In genomic region chr22:26556904-26557303, GRCh38 we compare ENCODE assay signal across 26 cellular contexts. TPM values are rescaled to one million over a fixed set of nuclear protein-coding genes. Genes with fewer than 3 reads are reported as not detected.
DNase-seq lines count a peak whose midpoint lies in the region; ATAC-seq, FAIRE-seq and TF ChIP-seq lines count a peak whose summit lies in the region.
"Had no signal": no experiment of that assay in that cellular context is flagged by ENCODE, and none has a peak within 500 bp of the region (broad histone marks: within the 10 kb centered on the region; RNA-seq: fewer than 3 reads in every experiment).

No MANE protein-coding gene starts in this region.

- TF ChIP-seq POLR2A in H1 (IDR thresholded peaks at IDR 0.05; ENCODE audit: control extremely low read depth in 1 of 2, low read depth in 2 of 2, low read length in 2 of 2) (no peak), right lobe of liver (IDR thresholded peaks at IDR 0.05) (peak; percentile 27), spleen (IDR thresholded peaks at IDR 0.05) (no peak)

- H3K9me2 ChIP-seq in OCI-LY1 (ENCODE audit: low read depth, low read length): no peaks in the 10 kb centered on the region

- no peaks in the 10 kb centered on the region for H3K23me2 ChIP-seq in H1 (ENCODE audit: low read depth, low read length)

- 0 out of 2 replicates have a peak overlapping the region, but pooled peaks have one; percentile 3 for H2BK5ac ChIP-seq in H1 (ENCODE audit: low read depth, low read length)

- FAIRE-seq in H1 (lab: Jason Lieb, UNC): no peak
- FAIRE-seq: H54, keratinocyte had no signal

- no peak overlapping the region for H2BK20ac ChIP-seq in H1 (ENCODE audit: low read length)

- H2BK15ac ChIP-seq in H1 (ENCODE audit: low read length): 0 out of 2 replicates have a peak overlapping the region, but pooled peaks have one; percentile 74

- no peak overlapping the region for H4K5ac ChIP-seq in H1 (ENCODE audit: insufficient read length, low read depth, low read length)

- H3K14ac ChIP-seq in H1 (ENCODE audit: insufficient read length): no peak overlapping the region

- no peak overlapping the region for H2AK5ac ChIP-seq in H1 (ENCODE audit: low read depth, low read length)

- POLR2A ChIA-PET in H1 (lab: Charles Lee; ENCODE audit: partially characterized antibody): interaction anchor here (0.7 to 2.0 kb wide), 4 partner anchors 12 to 73 kb away, joined by 3 to 4 read pairs (median 4); partner anchors contain the start of genes HPS4, SRRD and TPST2
- POLR2A ChIA-PET in CD4-positive, alpha-beta T cell (lab: Charles Lee): no interaction called here

- H3K23ac ChIP-seq in H1 (ENCODE audit: insufficient read length): no peak overlapping the region

- no peak overlapping the region for H3K4me3 Mint-ChIP-seq in CD4-positive, alpha-beta T cell
- H3K4me3 Mint-ChIP-seq: CD14-positive monocyte; T-helper 1 cell treated with Interleukin-12 subunit alpha and Interleukin-12 subunit beta and Interleukin-4 antibody, amounts not matched to agents 30 μg/mL and 1 μg/mL, for 36 hours had no signal

- H3K79me2 ChIP-seq in OCI-LY1 (ENCODE audit: insufficient read depth, low read length) (peaks cover 16% of the 10 kb centered on the region), H1 (ENCODE audit: control insufficient read depth in 1 of 2, insufficient read depth in 2 of 2, low read length in 2 of 2) (peaks cover 12 to 75% of the 10 kb centered on the region in 2 experiments)
- H3K79me2 ChIP-seq: parathyroid adenoma had no signal

- H3K36me3 Mint-ChIP-seq in CD4-positive, alpha-beta T cell (ENCODE audit: low read depth): no peaks in the 10 kb centered on the region

- H3K4me2 ChIP-seq in OCI-LY1 (ENCODE audit: low read length): no peak overlapping the region
- no peak overlapping the region for H3K4me2 ChIP-seq in H1 (ENCODE audit: insufficient read depth in 1 of 2, low read depth in 2 of 2, low read length in 2 of 2)

- H3K9ac ChIP-seq in OCI-LY1 (ENCODE audit: low read length) (no peak overlapping the region), H1 (replicated peaks in 1 of 4; ENCODE audit: extremely low read depth in 1 of 4, low read depth in 3 of 4, low read length in 3 of 4) (no peak overlapping the region)
- H3K9ac ChIP-seq: parathyroid adenoma had no signal

- H4K91ac ChIP-seq in H1 (replicated peaks; ENCODE audit: insufficient read length, low read length): no peak overlapping the region

- 0 out of 2 replicates have a peak, but pooled peaks cover 3% of the 10 kb centered on the region for H3F3A ChIP-seq in OCI-LY1 (ENCODE audit: insufficient read depth, low read length)

- H4K20me1 ChIP-seq in OCI-LY1 (ENCODE audit: insufficient read depth, low read length): no peaks in the 10 kb centered on the region
- H4K20me1 ChIP-seq in H1 (replicated peaks in 1 of 2; ENCODE audit: control insufficient read depth in 1 of 2, insufficient read depth in 2 of 2, low read length in 2 of 2): peaks cover 5 to 9% of the 10 kb centered on the region in 2 experiments

- intact Hi-C loops in right lobe of liver (cut with DNase I): no loop called here
- intact Hi-C loops in spleen (cut with DNase I; ENCODE audit: low total_unique reads): no loop called here
- intact Hi-C loops in CD4-positive, alpha-beta T cell (cut with DNase I, micrococcal nuclease): no loop called here

- peak; percentile 50 to 78 (median 64) for ATAC-seq in right lobe of liver
- ATAC-seq in CD4-positive, alpha-beta T cell (ENCODE audit: poor library complexity): no peak
- ATAC-seq in HG02981 (IDR thresholded peaks at IDR 0.05; ENCODE audit: unreplicated experiment): no peak

- no peaks in the 10 kb centered on the region for H3K9me3 Mint-ChIP-seq in CD4-positive, alpha-beta T cell
- H3K9me3 Mint-ChIP-seq: T-helper 1 cell treated with Interleukin-12 subunit alpha and Interleukin-12 subunit beta and Interleukin-4 antibody, amounts not matched to agents 30 μg/mL and 1 μg/mL, for 36 hours had no signal

- H3K27ac ChIP-seq in OCI-LY1 (ENCODE audit: low read depth, low read length, poor library complexity, severe bottlenecking): peak overlapping the region; percentile 94
- H3K27ac ChIP-seq in H1 (ENCODE audit: low read depth, low read length): no peak overlapping the region
- peak overlapping the region; percentile 41 to 95 (median 55) for H3K27ac ChIP-seq in right lobe of liver
- peak overlapping the region in 6 of 8 donors; percentile 37 to 70 (median 56) for H3K27ac ChIP-seq in spleen
- H3K27ac ChIP-seq in CD4-positive, alpha-beta T cell (ENCODE audit: low read depth, low read length): no peak overlapping the region
- H3K27ac ChIP-seq: parathyroid adenoma, Peyer's patch, sigmoid colon, suprapubic skin had no signal

- no peaks in the 10 kb centered on the region for H3K27me3 Mint-ChIP-seq in CD4-positive, alpha-beta T cell

- H3K4me1 Mint-ChIP-seq in CD4-positive, alpha-beta T cell (ENCODE audit: low read depth): peaks cover 4% of the 10 kb centered on the region

- H2BK120ac ChIP-seq in H1 (replicated peaks; ENCODE audit: low read depth, low read length): no peak overlapping the region

- H3K9me3 ChIP-seq in OCI-LY1 (ENCODE audit: low read length) (no peaks in the 10 kb centered on the region), H1 (ENCODE audit: insufficient read depth in 2 of 2, low read depth in 1 of 2, low read length in 1 of 2) (no peaks in the 10 kb centered on the region), right lobe of liver (no peaks in the 10 kb centered on the region), spleen (no peaks in the 10 kb centered on the region)
- H3K9me3 ChIP-seq in CD4-positive, alpha-beta T cell (ENCODE audit: control insufficient read depth, low read length): no peaks in the 10 kb centered on the region
- H3K9me3 ChIP-seq: Peyer's patch, sigmoid colon, suprapubic skin had no signal

- H3K4ac ChIP-seq in H1 (replicated peaks; ENCODE audit: insufficient read length, low read depth, low read length): no peak overlapping the region

- H3K4me3 ChIP-seq in OCI-LY1 (ENCODE audit: low read depth, low read length, poor library complexity, severe bottlenecking): no peak overlapping the region
- H3K4me3 ChIP-seq in H1 (ENCODE audit: extremely low read depth in 1 of 4, insufficient read depth in 2 of 4, low read depth in 3 of 4, low read length in 4 of 4): no peak overlapping the region
- no peak overlapping the region for H3K4me3 ChIP-seq in right lobe of liver
- H3K4me3 ChIP-seq in spleen: no peak overlapping the region
- H3K4me3 ChIP-seq: Peyer's patch, sigmoid colon, suprapubic skin had no signal

- WGBS in H1 (ENCODE audit: extremely low coverage in 1 of 2, insufficient coverage in 1 of 2, insufficient read length in 1 of 2, insufficient replicate concordance in 2 of 2, low coverage in 1 of 2, low lambda C conversion rate in 2 of 2, missing lambda C conversion rate in 1 of 2), 2 experiments: 89% methylated on average over 5 of the region's 5 CpGs; no CpG with 5 or more reads in 1 of the 2 experiments
- WGBS in right lobe of liver (ENCODE audit: insufficient coverage, low coverage, low lambda C conversion rate, missing lambda C conversion rate): 25% methylated on average over 2 of the region's 5 CpGs
- WGBS in spleen, 5 donors: 69 to 90% (median 82%) methylated on average over 5 of the region's 5 CpGs

- H3K56ac ChIP-seq in H1 (replicated peaks; ENCODE audit: insufficient read length, low read depth, low read length): no peak overlapping the region

- peak overlapping the region; percentile 49; the same call in 1 of the 2 replicates for H3K18ac ChIP-seq in H1 (ENCODE audit: extremely low read depth, low read length)

- CTCF ChIA-PET in H1 (lab: Charles Lee; ENCODE audit: partially characterized antibody): no interaction called here
- CTCF ChIA-PET in CD4-positive, alpha-beta T cell (lab: Charles Lee): no interaction called here

- peaks cover 19% of the 10 kb centered on the region for H3K79me1 ChIP-seq in H1 (ENCODE audit: low read depth, low read length)

- H3K27ac Mint-ChIP-seq in CD4-positive, alpha-beta T cell: no peak overlapping the region
- H3K27ac Mint-ChIP-seq: T-helper 1 cell treated with Interleukin-12 subunit alpha and Interleukin-12 subunit beta and Interleukin-4 antibody, amounts not matched to agents 30 μg/mL and 1 μg/mL, for 36 hours had no signal

- H4K8ac ChIP-seq in H1 (ENCODE audit: extremely low read depth, insufficient read depth, low read length): no peak overlapping the region

- H2AFZ ChIP-seq in OCI-LY1 (ENCODE audit: low read length): no peak overlapping the region
- H2AFZ ChIP-seq in H1 (ENCODE audit: low read length): no peak overlapping the region
- H2AFZ ChIP-seq: parathyroid adenoma had no signal

- H3K36me3 ChIP-seq in OCI-LY1 (ENCODE audit: insufficient read depth, low read length) (peaks cover 6% of the 10 kb centered on the region; the same call in 1 of the 2 replicates), H1 (ENCODE audit: control insufficient read depth in 2 of 4, insufficient read depth in 4 of 4, low read length in 3 of 4) (no peaks in the 10 kb centered on the region), right lobe of liver (no peaks in the 10 kb centered on the region), spleen (peaks cover 0 to 29% (median 0%) of the 10 kb centered on the region in 6 donors)
- H3K36me3 ChIP-seq: Peyer's patch, sigmoid colon, suprapubic skin had no signal

- peak overlapping the region; percentile 62; the same call in 1 of the 2 replicates for H2BK12ac ChIP-seq in H1 (ENCODE audit: low read depth, low read length)

- no peak for TF ChIP-seq RAD21 in H1 (IDR thresholded peaks at IDR 0.05 in 1 of 2, conservative IDR thresholded peaks at IDR 0.05 in 1 of 2; ENCODE audit: low read depth in 2 of 2, low read length in 2 of 2)

- H3K27me3 ChIP-seq in OCI-LY1 (ENCODE audit: insufficient read depth, low read length) (no peaks in the 10 kb centered on the region), H1 (replicated peaks in 1 of 4; ENCODE audit: control insufficient read depth in 3 of 4, extremely low read depth in 1 of 4, insufficient read depth in 3 of 4, low read length in 3 of 4) (no peaks in the 10 kb centered on the region), right lobe of liver (no peaks in the 10 kb centered on the region), spleen (replicated peaks in 1 of 7) (no peaks in the 10 kb centered on the region)
- H3K27me3 ChIP-seq in CD4-positive, alpha-beta T cell (ENCODE audit: control insufficient read depth, insufficient read depth, low read length): no peaks in the 10 kb centered on the region
- H3K27me3 ChIP-seq: Peyer's patch, sigmoid colon, suprapubic skin had no signal

- no peak for TF ChIP-seq EP300 in H1 (IDR thresholded peaks at IDR 0.05; ENCODE audit: borderline replicate concordance in 1 of 2, low read depth in 2 of 2, low read length in 2 of 2)

- TF ChIP-seq CTCF in OCI-LY1 (IDR thresholded peaks at IDR 0.05; ENCODE audit: low read length) (no peak), H1 (IDR thresholded peaks at IDR 0.05; ENCODE audit: control extremely low read depth in 1 of 3, insufficient read depth in 1 of 3, low read depth in 1 of 3, low read length in 3 of 3) (no peak), right lobe of liver (IDR thresholded peaks at IDR 0.05) (no peak), spleen (IDR thresholded peaks at IDR 0.05 in 8 of 11, conservative IDR thresholded peaks at IDR 0.05 in 3 of 11) (no peak)
- TF ChIP-seq CTCF in CD4-positive, alpha-beta T cell (IDR thresholded peaks at IDR 0.05): no peak

- peaks cover 65% of the 10 kb centered on the region for H3K4me1 ChIP-seq in OCI-LY1 (ENCODE audit: insufficient read depth, low read length, severe bottlenecking)
- peaks cover 22 to 39% (median 27%) of the 10 kb centered on the region in 4 experiments for H3K4me1 ChIP-seq in H1 (replicated peaks in 1 of 4; ENCODE audit: control insufficient read depth in 3 of 4, insufficient read depth in 4 of 4, low read length in 3 of 4)
- H3K4me1 ChIP-seq in right lobe of liver: peaks cover 0 to 91% (median 37%) of the 10 kb centered on the region in 4 donors
- peaks cover 0 to 94% (median 59%) of the 10 kb centered on the region in 6 donors for H3K4me1 ChIP-seq in spleen
- H3K4me1 ChIP-seq: parathyroid adenoma, Peyer's patch, sigmoid colon had no signal

- DNase-seq in H1 (ENCODE audit: low read depth in 1 of 2, low spot score in 2 of 2) (no peak), right lobe of liver (peak; percentile 80 to 93 (median 92)), spleen (no peak), GF-D8 (lab: John Stamatoyannopoulos, UW) (no peak)
- DNase-seq in CD4-positive, alpha-beta T cell: no peak
- DNase-seq in activated CD4-positive, alpha-beta T cell treated with anti-CD3 and anti-CD28 coated beads for 4 hours: no peak
- DNase-seq: activated CD8-positive, alpha-beta memory T cell treated with anti-CD3 and anti-CD28 coated beads, Interleukin-2, amount 50 U/mL, for 48 hours; activated gamma-delta T cell treated with Interleukin-2 at 50 U/mL for 16 hours; central memory CD4-positive, alpha-beta T cell; DMS 273 treated with DMSO at 0.1 percent for 48 hours; erythroblast; foreskin melanocyte; MM.1S; NCI-H1436 treated with DMSO at 0.1 percent for 48 hours; NCI-H510A treated with DMSO at 0.1 percent for 48 hours; NK-92 treated with Interleukin-12 subunit alpha and Interleukin-12 subunit beta, amount 100 ng/mL, for 24 hours; Peyer's patch; sigmoid colon had no signal

RNA-seq across cellular contexts. Expression of gene TPST2, which starts 33.0 kb away (rescaled TPM):
- total RNA-seq in H1 (2021; fragmentation: NEBNext Ultra II Directional; extraction: Animal tissue kit (Norgen Biotek cat#: 25700)): 58.8 and 62.1 TPM in 2 replicates
- polyA plus RNA-seq in H1 (2011; rRNA removed): 143 and 162 TPM in 2 replicates
- polyA plus RNA-seq in H1 (2011; cell fraction: cytosol; rRNA removed): 134 TPM
- 139 TPM for polyA plus RNA-seq in H1 (2011; cell fraction: nucleus; rRNA removed)
- polyA plus RNA-seq in H1 (2012, experiment 1 of 2): 52.5 to 56.1 TPM (median 54.1 TPM) in 4 replicates
- polyA plus RNA-seq in H1 (2012, experiment 2 of 2): 69.0 TPM
- polyA plus RNA-seq in H1 (2013, experiment 1 of 2): 93.0 TPM
- 95.7 TPM for polyA plus RNA-seq in H1 (2013, experiment 2 of 2)
- 80.0 and 85.9 TPM in 2 replicates for polyA minus RNA-seq in H1 (2011; rRNA and poly(A)+ RNA removed)
- 59.8 TPM for polyA minus RNA-seq in H1 (2011; cell fraction: cytosol; rRNA and poly(A)+ RNA removed)
- 63.8 TPM for polyA minus RNA-seq in H1 (2011; cell fraction: nucleus; rRNA and poly(A)+ RNA removed)
- 100 to 1,000 TPM in 2 of 6 experiments, 10 to 100 TPM in 4; 53.2 to 117 (median 66.9) TPM for total RNA-seq in right lobe of liver
- total RNA-seq in spleen: 100 to 1,000 TPM in 2 of 7 donors, 10 to 100 TPM in 5; 43.5 to 119 (median 63.2) TPM
- polyA plus RNA-seq in spleen: 10 to 100 TPM; 14.6 to 22.2 (median 16.6) TPM
- 1 to 10 TPM; 7.2 to 7.4 TPM for total RNA-seq in CD4-positive, alpha-beta T cell

RNA-seq across cellular contexts. Expression of gene TFIP11, which starts 44.6 kb away (rescaled TPM):
- 23.9 and 28.3 TPM in 2 replicates for total RNA-seq in H1 (2021; fragmentation: NEBNext Ultra II Directional; extraction: Animal tissue kit (Norgen Biotek cat#: 25700))
- 18.1 and 18.4 TPM in 2 replicates for polyA plus RNA-seq in H1 (2011; rRNA removed)
- polyA plus RNA-seq in H1 (2011; cell fraction: cytosol; rRNA removed): 23.4 TPM
- polyA plus RNA-seq in H1 (2011; cell fraction: nucleus; rRNA removed): 26.2 TPM
- 24.2 to 28.8 TPM (median 27.7 TPM) in 4 replicates for polyA plus RNA-seq in H1 (2012, experiment 1 of 2)
- polyA plus RNA-seq in H1 (2012, experiment 2 of 2): 10.5 TPM
- 11.5 TPM for polyA plus RNA-seq in H1 (2013, experiment 1 of 2)
- polyA plus RNA-seq in H1 (2013, experiment 2 of 2): 9.4 TPM
- polyA minus RNA-seq in H1 (2011; rRNA and poly(A)+ RNA removed): 37.2 and 40.4 TPM in 2 replicates
- 18.1 TPM for polyA minus RNA-seq in H1 (2011; cell fraction: cytosol; rRNA and poly(A)+ RNA removed)
- 27.6 TPM for polyA minus RNA-seq in H1 (2011; cell fraction: nucleus; rRNA and poly(A)+ RNA removed)
- 10 to 100 TPM; 17.0 to 24.1 (median 21.6) TPM for total RNA-seq in right lobe of liver
- 10 to 100 TPM; 30.5 to 46.3 (median 42.2) TPM for total RNA-seq in spleen
- 10 to 100 TPM; 21.5 to 32.1 (median 27.3) TPM for polyA plus RNA-seq in spleen
- total RNA-seq in CD4-positive, alpha-beta T cell: 100 to 1,000 TPM; 111 TPM

Comparison
In these comparisons a context has a peak if more than half of its experiments do, and no peak if none do; other contexts are left out.
1. H3K27ac ChIP-seq: peak in OCI-LY1 (single experiment), right lobe of liver (3 of 3) and spleen (6 of 8); none in H1 (single experiment) and CD4-positive, alpha-beta T cell (single experiment).
2. DNase-seq: peak in right lobe of liver (3 of 3); none in H1 (0 of 2), spleen (single experiment), GF-D8 (single experiment), CD4-positive, alpha-beta T cell (0 of 10) and activated CD4-positive, alpha-beta T cell treated with anti-CD3 and anti-CD28 coated beads for 4 hours (0 of 2).
3. ATAC-seq: peak in right lobe of liver (4 of 4); none in CD4-positive, alpha-beta T cell (single experiment) and HG02981 (single experiment).